ENCODE assay signal across 1 cellular context in genomic region chr5:139650689-139651501, GRCh38.
A peak's percentile ranks its signal among the peaks of the same experiment; 100 is the strongest.
TF ChIP-seq lines count a peak whose summit lies in the region.

No MANE protein-coding gene starts in this region.

TF ChIP-seq in WTC11, 78 proteins besides CTCF, POLR2A, EP300 and RAD21 (continued from another document):
- TF ChIP-seq NFE2L1 (CRISPR knock-in tag; IDR thresholded peaks at IDR 0.05) (no peak), ZBTB43 (CRISPR knock-in tag; IDR thresholded peaks at IDR 0.05) (no peak), USF1 (CRISPR knock-in tag; IDR thresholded peaks at IDR 0.05) (peak; percentile 76), E2F5 (CRISPR knock-in tag; IDR thresholded peaks at IDR 0.05) (no peak), AFF4 (CRISPR knock-in tag; IDR thresholded peaks at IDR 0.05; ENCODE audit: borderline replicate concordance) (no peak), ZNF263 (CRISPR knock-in tag; IDR thresholded peaks at IDR 0.05; ENCODE audit: low read depth) (peak; percentile 68; the same call in 1 of the 2 replicates), RELA (CRISPR knock-in tag; IDR thresholded peaks at IDR 0.05; ENCODE audit: borderline replicate concordance) (no peak)
TF ChIP-seq in WTC11: peak in this region for 9.
